11 cellular contexts compared by ENCODE assay signal in genomic region chr2:110866496-110866895, GRCh38.
DNase-seq lines count a peak whose midpoint lies in the region; ATAC-seq and TF ChIP-seq lines count a peak whose summit lies in the region.
"Had no signal": no experiment of that assay in that cellular context is flagged by ENCODE, and none has a peak within 500 bp of the region (broad histone marks: within the 10 kb centered on the region; RNA-seq: fewer than 3 reads in every experiment).

No MANE protein-coding gene starts in this region.

- intact Hi-C loops in right cardiac atrium (cut with DNase I): no loop called here

- no peak overlapping the region for H3K4me3 Mint-ChIP-seq in neural crest cell

- no peaks in the 10 kb centered on the region for H3K4me1 ChIP-seq in right cardiac atrium (ENCODE audit: control insufficient read depth, insufficient read depth, low read length)

- H3K27ac ChIP-seq in right cardiac atrium (ENCODE audit: low read length): no peak overlapping the region

- TF ChIP-seq CTCF in neural crest cell (conservative IDR thresholded peaks at IDR 0.05): no peak

- H3K4me3 ChIP-seq in right cardiac atrium (ENCODE audit: low read length): no peak overlapping the region

- 76% methylated on average over 8 of the region's 8 CpGs for WGBS in right cardiac atrium

- peaks cover 57% of the 10 kb centered on the region for H3K4me1 Mint-ChIP-seq in neural crest cell

- DNase-seq in activated naive CD4-positive, alpha-beta T cell treated with Interleukin-2 at 50 U/mL for 16 hours: peak; percentile 75
- no peak for DNase-seq in activated naive CD4-positive, alpha-beta T cell (lab: John Stamatoyannopoulos, UW)
- peak; percentile 79 for DNase-seq in activated CD8-positive, alpha-beta memory T cell treated with anti-CD3 and anti-CD28 coated beads, Interleukin-2, amount 50 U/mL, for 48 hours
- DNase-seq in neural crest cell (ENCODE audit: low read depth, low spot score): no peak
- DNase-seq in SHP77 treated with DMSO at 0.1 percent for 48 hours (lab: John Stamatoyannopoulos, UW): no peak
- DNase-seq in NCI-H1436 treated with DMSO at 0.1 percent for 48 hours (lab: John Stamatoyannopoulos, UW): no peak
- no peak for DNase-seq in right cardiac atrium
- DNase-seq: caudate nucleus, IMR-90, NCI-H187 had no signal

- H3K27ac Mint-ChIP-seq in neural crest cell (ENCODE audit: unreplicated experiment): peak overlapping the region; percentile 64

- H3K9me3 ChIP-seq in right cardiac atrium (ENCODE audit: control insufficient read depth, low read length): no peaks in the 10 kb centered on the region

- ATAC-seq in HG03571 (IDR thresholded peaks at IDR 0.05; ENCODE audit: unreplicated experiment) (no peak), right cardiac atrium (no peak)

- peaks cover 15% of the 10 kb centered on the region for H3K27me3 Mint-ChIP-seq in neural crest cell (ENCODE audit: low read depth)

- H3K9me3 Mint-ChIP-seq in neural crest cell: no peaks in the 10 kb centered on the region

- no peaks in the 10 kb centered on the region for H3K36me3 Mint-ChIP-seq in neural crest cell (ENCODE audit: low read depth)

- H3K27me3 ChIP-seq in right cardiac atrium (ENCODE audit: control insufficient read depth, insufficient read depth): no peaks in the 10 kb centered on the region

Comparison
In these comparisons a context has a peak if more than half of its experiments do, and no peak if none do; other contexts are left out.
1. DNase-seq: peak in activated naive CD4-positive, alpha-beta T cell treated with Interleukin-2 at 50 U/mL for 16 hours (single experiment) and activated CD8-positive, alpha-beta memory T cell treated with anti-CD3 and anti-CD28 coated beads, Interleukin-2, amount 50 U/mL, for 48 hours (single experiment); none in activated naive CD4-positive, alpha-beta T cell (0 of 4), neural crest cell (single experiment), SHP77 treated with DMSO at 0.1 percent for 48 hours (single experiment), NCI-H1436 treated with DMSO at 0.1 percent for 48 hours (single experiment) and right cardiac atrium (0 of 3).